ENCODE assay signal across 15 cellular contexts in the genomic region with DNA sequence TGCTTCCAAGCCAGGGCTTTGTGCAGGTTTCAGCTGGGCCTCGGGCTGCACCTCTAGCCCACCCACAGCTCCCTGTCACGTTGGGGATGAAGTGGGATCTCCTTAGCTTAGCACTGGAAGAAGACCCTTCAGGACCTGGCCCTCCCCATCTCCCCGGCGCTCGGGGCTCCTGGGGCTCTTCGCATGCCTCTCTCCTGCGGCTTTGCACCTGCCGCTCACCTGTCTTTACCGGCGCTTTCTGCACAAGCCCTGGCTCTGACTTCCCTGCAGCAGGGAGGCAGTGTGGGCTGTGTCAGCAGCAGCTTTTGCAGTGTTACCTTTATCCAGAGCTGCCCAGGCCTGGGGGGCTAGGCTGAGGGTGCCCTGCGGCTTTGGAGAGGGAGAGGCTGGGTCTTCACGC. TPM values are rescaled to one million over a fixed set of nuclear protein-coding genes. Genes with fewer than 3 reads are reported as not detected.
DNase-seq lines count a peak whose midpoint lies in the region; ATAC-seq and TF ChIP-seq lines count a peak whose summit lies in the region.
"Had no signal": no experiment of that assay in that cellular context is flagged by ENCODE, and none has a peak within 500 bp of the region (broad histone marks: within the 10 kb centered on the region; RNA-seq: fewer than 3 reads in every experiment).

No MANE protein-coding gene starts in this region.

- H3K9ac ChIP-seq in adipocyte (ENCODE audit: low read length), result peak overlapping the region; percentile 25

- peak overlapping the region; percentile 65; the same call in 1 of the 2 replicates for H3K4me2 ChIP-seq in GM23338

- no peak overlapping the region for H3K4me3 Mint-ChIP-seq in GM23338
- H3K4me3 Mint-ChIP-seq: activated CD4-positive, alpha-beta T cell treated with anti-CD3 and anti-CD28 coated beads for 36 hours; activated CD8-positive, alpha-beta memory T cell treated with anti-CD3 and anti-CD28 coated beads, Interleukin-2, amount 10 ng/mL, durations not matched to agents 7 days and 5 days; central memory CD8-positive, alpha-beta T cell; HFFc6 had no signal

- peaks cover under 1% of the 10 kb centered on the region; the same call in 1 of the 2 replicates for H3K4me1 ChIP-seq in GM23338 (ENCODE audit: insufficient read depth)
- peaks cover 36% of the 10 kb centered on the region for H3K4me1 ChIP-seq in adipocyte (ENCODE audit: control insufficient read depth, insufficient read depth, low read length)
- peaks cover 5% of the 10 kb centered on the region for H3K4me1 ChIP-seq in effector memory CD4-positive, alpha-beta T cell (ENCODE audit: control insufficient read depth, insufficient read depth, low read length, poor library complexity, severe bottlenecking)

- H2AFZ ChIP-seq in GM23338, result peak overlapping the region; percentile 91

- no peak overlapping the region for H3K27ac Mint-ChIP-seq in GM23338
- H3K27ac Mint-ChIP-seq: activated CD4-positive, alpha-beta T cell treated with anti-CD3 and anti-CD28 coated beads for 36 hours; HFFc6 had no signal

- intact Hi-C loops in sciatic nerve (cut with DNase I), result loop anchor here (2.0 to 5.0 kb wide), 2 partner anchors 142 to 285 kb away; a partner anchor contains a TSS

- no peak for TF ChIP-seq CTCF in GM23338 (conservative IDR thresholded peaks at IDR 0.05; ENCODE audit: low read depth in 2 of 2)

- peaks cover 8% of the 10 kb centered on the region for H3K4me1 Mint-ChIP-seq in GM23338
- H3K4me1 Mint-ChIP-seq: activated CD4-positive, alpha-beta T cell treated with anti-CD3 and anti-CD28 coated beads for 36 hours; activated CD8-positive, alpha-beta memory T cell treated with anti-CD3 and anti-CD28 coated beads, Interleukin-2, amount 10 ng/mL, durations not matched to agents 7 days and 5 days; central memory CD8-positive, alpha-beta T cell had no signal

- H3K36me3 ChIP-seq in GM23338 (ENCODE audit: insufficient read depth) (no peaks in the 10 kb centered on the region), adipocyte (ENCODE audit: control insufficient read depth, insufficient read depth, low read length, severe bottlenecking) (no peaks in the 10 kb centered on the region)
- no peaks in the 10 kb centered on the region for H3K36me3 ChIP-seq in effector memory CD4-positive, alpha-beta T cell (ENCODE audit: control insufficient read depth, insufficient read depth, low read length)
- H3K36me3 ChIP-seq: esophagus muscularis mucosa, left lung had no signal

- H3F3A ChIP-seq in GM23338 (replicated peaks; ENCODE audit: low read depth), result no peaks in the 10 kb centered on the region

- H3K36me3 Mint-ChIP-seq in GM23338 (ENCODE audit: low read depth), result no peaks in the 10 kb centered on the region
- H3K36me3 Mint-ChIP-seq: activated CD8-positive, alpha-beta memory T cell treated with anti-CD3 and anti-CD28 coated beads, Interleukin-2, amount 10 ng/mL, durations not matched to agents 7 days and 5 days had no signal

- no peak overlapping the region for H3K27ac ChIP-seq in GM23338 (ENCODE audit: low read depth)
- no peak overlapping the region for H3K27ac ChIP-seq in effector memory CD4-positive, alpha-beta T cell (ENCODE audit: insufficient read depth, low read length, poor library complexity, severe bottlenecking)
- H3K27ac ChIP-seq: esophagus muscularis mucosa, left lung, SK-N-MC had no signal

- DNase-seq in activated effector memory CD4-positive, alpha-beta T cell treated with anti-CD3 and anti-CD28 coated beads, Interleukin-2, amount 50 U/mL, for 16 hours, result peak; percentile 50
- no peak for DNase-seq in activated effector memory CD4-positive, alpha-beta T cell treated with Interleukin-2 at 50 U/mL for 16 hours
- DNase-seq in GM23338 (ENCODE audit: low spot score), result no peak
- no peak for DNase-seq in adipocyte (ENCODE audit: low read depth)
- DNase-seq in sciatic nerve (ENCODE audit: low spot score), result peak; percentile 58
- DNase-seq in NCI-H774 (lab: John Stamatoyannopoulos, UW), result no peak
- no peak for DNase-seq in effector memory CD4-positive, alpha-beta T cell

- H3K9me3 Mint-ChIP-seq in GM23338, result peaks cover 9% of the 10 kb centered on the region; the same call in 2 of the 3 replicates
- H3K9me3 Mint-ChIP-seq: central memory CD8-positive, alpha-beta T cell had no signal

- no peak overlapping the region for H3K4me3 ChIP-seq in GM23338
- no peak overlapping the region for H3K4me3 ChIP-seq in adipocyte (ENCODE audit: low read length)
- H3K4me3 ChIP-seq in effector memory CD4-positive, alpha-beta T cell (ENCODE audit: insufficient read depth, low read depth, low read length, poor library complexity, severe bottlenecking), result no peak overlapping the region
- H3K4me3 ChIP-seq: esophagus muscularis mucosa, left lung, SK-N-MC had no signal

- H4K20me1 ChIP-seq in GM23338 (replicated peaks; ENCODE audit: insufficient read depth), result no peaks in the 10 kb centered on the region

- H3K27me3 Mint-ChIP-seq in GM23338 (ENCODE audit: insufficient read depth, low read depth, poor library complexity), result peaks cover 17% of the 10 kb centered on the region
- H3K27me3 Mint-ChIP-seq: activated CD4-positive, alpha-beta T cell treated with anti-CD3 and anti-CD28 coated beads for 36 hours had no signal

- ATAC-seq in GM23338 (no peak), sciatic nerve (peak; percentile 5), HG03354 (IDR thresholded peaks at IDR 0.05; ENCODE audit: poor library complexity, severe bottlenecking, unreplicated experiment) (no peak)

- H3K27me3 ChIP-seq in GM23338 (ENCODE audit: insufficient read depth) (no peaks in the 10 kb centered on the region), adipocyte (replicated peaks; ENCODE audit: control insufficient read depth, insufficient read depth, low read length) (no peaks in the 10 kb centered on the region)
- H3K27me3 ChIP-seq in effector memory CD4-positive, alpha-beta T cell (replicated peaks; ENCODE audit: control insufficient read depth, insufficient read depth, low read length, poor library complexity, severe bottlenecking), result no peaks in the 10 kb centered on the region

- no peaks in the 10 kb centered on the region for H3K9me2 ChIP-seq in GM23338 (ENCODE audit: insufficient read depth)

- H3K9me3 ChIP-seq in adipocyte (ENCODE audit: control insufficient read depth, low read length), result peaks cover 11% of the 10 kb centered on the region
- no peaks in the 10 kb centered on the region for H3K9me3 ChIP-seq in effector memory CD4-positive, alpha-beta T cell (ENCODE audit: control insufficient read depth, low read length)
- H3K9me3 ChIP-seq: left lung had no signal

- no peaks in the 10 kb centered on the region for H3K79me2 ChIP-seq in GM23338 (replicated peaks; ENCODE audit: insufficient read depth)

TF ChIP-seq in GM23338, 12 proteins besides CTCF, POLR2A, EP300 and RAD21:
- TF ChIP-seq, protein P1, sequence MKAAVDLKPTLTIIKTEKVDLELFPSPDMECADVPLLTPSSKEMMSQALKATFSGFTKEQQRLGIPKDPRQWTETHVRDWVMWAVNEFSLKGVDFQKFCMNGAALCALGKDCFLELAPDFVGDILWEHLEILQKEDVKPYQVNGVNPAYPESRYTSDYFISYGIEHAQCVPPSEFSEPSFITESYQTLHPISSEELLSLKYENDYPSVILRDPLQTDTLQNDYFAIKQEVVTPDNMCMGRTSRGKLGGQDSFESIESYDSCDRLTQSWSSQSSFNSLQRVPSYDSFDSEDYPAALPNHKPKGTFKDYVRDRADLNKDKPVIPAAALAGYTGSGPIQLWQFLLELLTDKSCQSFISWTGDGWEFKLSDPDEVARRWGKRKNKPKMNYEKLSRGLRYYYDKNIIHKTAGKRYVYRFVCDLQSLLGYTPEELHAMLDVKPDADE (IDR thresholded peaks at IDR 0.05), result no peak
- no peak for TF ChIP-seq EZH2phosphoT487 (IDR thresholded peaks at IDR 0.05; ENCODE audit: unreplicated experiment)

RNA-seq across cellular contexts. Expression of a gene that starts 52.3 kb away (rescaled TPM):
- total RNA-seq in GM23338 (2014; rRNA removed; shearing (Covaris generic)), result 10.6 and 14.7 TPM in 2 replicates
- 6.0 and 6.1 TPM in 2 replicates for polyA plus RNA-seq in GM23338 (2016; fragmentation: Nextera tagmentation; extraction: Ambion mirVana)
- total RNA-seq in sciatic nerve, result 3.9 TPM

Comparison
In these comparisons a context has a peak if more than half of its experiments do, and no peak if none do; other contexts are left out.
1. DNase-seq: peak in activated effector memory CD4-positive, alpha-beta T cell treated with anti-CD3 and anti-CD28 coated beads, Interleukin-2, amount 50 U/mL, for 16 hours (single experiment) and sciatic nerve (single experiment); none in activated effector memory CD4-positive, alpha-beta T cell treated with Interleukin-2 at 50 U/mL for 16 hours (single experiment), GM23338 (single experiment), adipocyte (single experiment), NCI-H774 (single experiment) and effector memory CD4-positive, alpha-beta T cell (0 of 3).